24 cellular contexts compared by ENCODE assay signal in the genomic region with DNA sequence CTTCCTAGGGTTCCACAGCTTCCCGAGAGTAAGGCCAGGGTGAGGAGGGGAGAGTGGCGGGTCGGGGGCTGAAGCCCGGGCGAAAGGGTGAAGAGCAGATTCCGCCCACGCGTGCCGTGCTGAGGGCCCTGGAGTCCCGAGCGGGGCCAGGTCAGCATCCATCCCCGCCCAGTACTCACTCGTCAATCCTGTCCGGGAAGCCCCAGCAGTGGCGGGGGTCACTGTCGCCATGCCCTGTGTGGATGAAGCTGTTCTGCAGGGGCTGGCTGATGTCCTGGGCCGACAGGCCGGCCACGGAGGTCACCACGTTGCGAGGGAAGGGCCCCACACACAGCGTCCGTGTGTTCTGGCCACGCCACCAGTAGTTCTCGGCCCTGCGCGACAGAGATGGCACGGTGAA.
"Had no signal": no experiment of that assay in that cellular context is flagged by ENCODE, and none has a peak within 500 bp of the region (broad histone marks: within the 10 kb centered on the region; RNA-seq: fewer than 3 reads in every experiment).

No MANE protein-coding gene starts in this region.

- H3K27me3 ChIP-seq: neural progenitor cell, ovary, stomach, suprapubic skin, tibial nerve, uterus had no signal

- H3K36me3 ChIP-seq: neural progenitor cell, ovary, uterus had no signal

- H3K27ac ChIP-seq: neural progenitor cell, ovary, skin epidermis, stomach, suprapubic skin, thoracic aorta, tibial nerve had no signal

- H3K4me3 ChIP-seq: mucosa of descending colon, neural progenitor cell, ovary, skin epidermis, stomach, suprapubic skin, thoracic aorta, tibial nerve, uterus had no signal

- H3K4me1 ChIP-seq: neural progenitor cell, uterus had no signal

- H3K9ac ChIP-seq: neural progenitor cell had no signal

- H3K9me3 ChIP-seq: mucosa of descending colon, ovary, stomach, suprapubic skin, thoracic aorta, tibial nerve, uterus had no signal

- H2AFZ ChIP-seq: neural progenitor cell had no signal

- ATAC-seq: left cardiac atrium; left lobe of liver; mucosa of descending colon; naive thymus-derived CD4-positive, alpha-beta T cell; right cardiac atrium; sciatic nerve; stimulated activated naive B cell treated with anti-CD40 and anti-IgM and Interleukin-4, amounts not matched to agents 10 μg/mL and 1 μg/mL and 100 μg/mL, for 72 hours; stimulated activated naive CD8-positive, alpha-beta T cell treated with anti-CD3 and anti-CD28 coated beads, Interleukin-15, Interleukin-2, amounts not matched to agents 100 U/mL and 50 U/mL, for 24 hours had no signal

- DNase-seq: hippocampal formation; kidney glomerular epithelial cell; left cardiac atrium; midbrain; naive thymus-derived CD4-positive, alpha-beta T cell; ovary; retina; right cardiac atrium; stimulated activated CD4-positive, alpha-beta T cell treated with anti-CD3 and anti-CD28 coated beads, Interleukin-12 subunit alpha, Interleukin-12 subunit beta, amount 100 ng/mL, for 4 hours; stimulated activated CD4-positive, alpha-beta T cell treated with anti-CD3 and anti-CD28 coated beads, Interleukin-15, amount 100 ng/mL, for 24 hours; stimulated activated CD4-positive, alpha-beta T cell treated with anti-CD3 and anti-CD28 coated beads, Interleukin-2, amount 100 ng/mL, for 24 hours; stimulated activated CD4-positive, alpha-beta T cell treated with anti-CD3 and anti-CD28 coated beads, Interleukin-4, amount 100 ng/mL, for 1 hour; stimulated activated naive B cell treated with anti-CD40 and anti-IgM and Interleukin-4, amounts not matched to agents 10 μg/mL and 1 μg/mL and 100 μg/mL, for 72 hours; stimulated activated naive CD8-positive, alpha-beta T cell treated with anti-CD3 and anti-CD28 coated beads, Interleukin-15, Interleukin-2, amounts not matched to agents 100 U/mL and 50 U/mL, for 24 hours; stomach; uterus had no signal

- H3K4me2 ChIP-seq: neural progenitor cell had no signal
